ENCODE assay signal across 8 cellular contexts in the genomic region with DNA sequence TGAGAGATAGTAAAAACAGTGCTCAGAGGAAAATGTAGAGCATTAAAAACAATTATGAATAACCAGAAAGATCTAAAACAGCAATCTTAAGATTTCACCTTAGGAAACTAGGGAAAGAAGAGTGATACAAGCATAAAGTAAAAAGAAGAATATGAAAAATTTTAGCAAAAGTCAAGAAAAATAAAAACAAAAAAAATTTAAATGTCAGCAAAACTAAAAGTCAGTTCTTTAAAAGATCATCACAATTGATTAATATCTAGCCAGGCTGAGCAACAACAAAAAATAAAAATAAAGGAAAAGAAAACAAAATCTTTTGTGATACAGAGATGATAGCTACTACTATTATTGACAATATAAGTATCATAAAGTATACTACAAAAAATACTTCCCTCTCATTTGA.
"Had no signal": no experiment of that assay in that cellular context is flagged by ENCODE, and none has a peak within 500 bp of the region (broad histone marks: within the 10 kb centered on the region; RNA-seq: fewer than 3 reads in every experiment).

No MANE protein-coding gene starts in this region.

- ATAC-seq: GM12878 had no signal

- DNase-seq: GDM1, GF-D8 had no signal

- FAIRE-seq: G401.6, GM12878, GM12891, GM12892, GM18507, GM19239 had no signal

- H3K4me3 ChIP-seq: GM12878 had no signal
